Comparison of ENCODE assay signal across 22 cellular contexts in genomic region chr4:168220893-168221292, GRCh38.
DNase-seq lines count a peak whose midpoint lies in the region; ATAC-seq and TF ChIP-seq lines count a peak whose summit lies in the region.
"Had no signal": no experiment of that assay in that cellular context is flagged by ENCODE, and none has a peak within 500 bp of the region (broad histone marks: within the 10 kb centered on the region; RNA-seq: fewer than 3 reads in every experiment).

No MANE protein-coding gene starts in this region.

- DNase-seq in DMS53 (lab: John Stamatoyannopoulos, UW) (peak; percentile 67), DMS53 treated with DMSO at 0.1 percent for 48 hours (lab: John Stamatoyannopoulos, UW; ENCODE audit: unreplicated experiment) (no peak), HT1080 (ENCODE audit: low read depth) (peak; percentile 4), cardiac fibroblast (ENCODE audit: low read depth in 2 of 2) (peak; percentile 5 to 46), osteoblast (ENCODE audit: insufficient read length, low spot score, missing footprints) (no peak), NOMO-1 treated with dmso at 0.1 percent for 144 hours (lab: John Stamatoyannopoulos, UW; ENCODE audit: unreplicated experiment) (no peak), T-helper 17 cell (no peak), activated gamma-delta T cell (lab: John Stamatoyannopoulos, UW) (no peak)
- DNase-seq: activated CD4-positive, CD25-positive, alpha-beta regulatory T cell treated with anti-CD3 and anti-CD28 coated beads, Interleukin-2, amount 50 U/mL, for 72 hours; activated CD8-positive, alpha-beta T cell treated with anti-CD3 and anti-CD28 coated beads, Interleukin-2, amount 10 ng/mL, durations not matched to agents 7 days and 5 days; activated T-cell treated with anti-CD3 and anti-CD28 coated beads, Interleukin-2, amount 50 U/mL, for 24 hours; effector memory CD8-positive, alpha-beta T cell; head of caudate nucleus; left ventricle myocardium inferior; mucosa of descending colon; NCI-H1417 treated with DMSO at 0.1 percent for 48 hours; NK-92 treated with Interleukin-12 subunit alpha and Interleukin-12 subunit beta, amount 100 ng/mL, for 24 hours; upper lobe of right lung had no signal

- no peaks in the 10 kb centered on the region for H3K36me3 ChIP-seq in osteoblast (ENCODE audit: insufficient read depth, low read length)

- H3K79me2 ChIP-seq in osteoblast (ENCODE audit: insufficient read depth, low read length), result no peaks in the 10 kb centered on the region

- no peaks in the 10 kb centered on the region for H3K27me3 ChIP-seq in osteoblast (ENCODE audit: insufficient read depth, low read length)
- H3K27me3 ChIP-seq: MG63, upper lobe of right lung had no signal

- no peak overlapping the region for H3K27ac Mint-ChIP-seq in T-helper 17 cell
- H3K27ac Mint-ChIP-seq: activated CD8-positive, alpha-beta T cell treated with anti-CD3 and anti-CD28 coated beads, Interleukin-2, amount 10 ng/mL, durations not matched to agents 7 days and 5 days; activated naive CD4-positive, alpha-beta T cell treated with anti-CD3 and anti-CD28 coated beads, Interleukin-2, amount 50 U/mL, for 24 hours; activated T-cell treated with anti-CD3 and anti-CD28 coated beads, Interleukin-2, amount 50 U/mL, for 24 hours; effector memory CD8-positive, alpha-beta T cell had no signal

- H3K36me3 Mint-ChIP-seq in T-helper 17 cell (ENCODE audit: low read depth), result peaks cover 20% of the 10 kb centered on the region

- H3K4me2 ChIP-seq in osteoblast (ENCODE audit: insufficient read depth, low read length), result peak overlapping the region; percentile 7

- no peak overlapping the region for H3K4me3 Mint-ChIP-seq in T-helper 17 cell
- H3K4me3 Mint-ChIP-seq: activated CD8-positive, alpha-beta T cell treated with anti-CD3 and anti-CD28 coated beads, Interleukin-2, amount 10 ng/mL, durations not matched to agents 7 days and 5 days; activated naive CD4-positive, alpha-beta T cell treated with anti-CD3 and anti-CD28 coated beads, Interleukin-2, amount 50 U/mL, for 24 hours; activated T-cell treated with anti-CD3 and anti-CD28 coated beads, Interleukin-2, amount 50 U/mL, for 24 hours; effector memory CD8-positive, alpha-beta T cell had no signal

- no peak overlapping the region for H2AFZ ChIP-seq in osteoblast (ENCODE audit: low read length)

- no peak for ATAC-seq in T-helper 17 cell
- ATAC-seq: activated CD8-positive, alpha-beta T cell treated with anti-CD3 and anti-CD28 coated beads, Interleukin-2, amount 10 ng/mL, durations not matched to agents 7 days and 5 days; effector memory CD8-positive, alpha-beta T cell; mucosa of descending colon; upper lobe of right lung had no signal

- no peaks in the 10 kb centered on the region for H3K4me1 Mint-ChIP-seq in T-helper 17 cell

- H3K4me3 ChIP-seq in cardiac fibroblast (replicated peaks in 1 of 2; ENCODE audit: low read depth in 2 of 2, low read length in 2 of 2) (no peak overlapping the region), osteoblast (ENCODE audit: insufficient read depth, low read length) (no peak overlapping the region)
- H3K4me3 ChIP-seq: left ventricle myocardium inferior, MG63, mucosa of descending colon, upper lobe of right lung had no signal

- H3K27me3 Mint-ChIP-seq in T-helper 17 cell, result no peaks in the 10 kb centered on the region
- H3K27me3 Mint-ChIP-seq: activated naive CD4-positive, alpha-beta T cell treated with anti-CD3 and anti-CD28 coated beads, Interleukin-2, amount 50 U/mL, for 24 hours; activated T-cell treated with anti-CD3 and anti-CD28 coated beads, Interleukin-2, amount 50 U/mL, for 24 hours; effector memory CD8-positive, alpha-beta T cell had no signal

- H3K9me3 ChIP-seq in osteoblast (ENCODE audit: low read depth, low read length) (no peaks in the 10 kb centered on the region), T-helper 17 cell (ENCODE audit: control insufficient read depth, low read length, poor library complexity, severe bottlenecking) (peaks cover 3% of the 10 kb centered on the region)
- H3K9me3 ChIP-seq: left ventricle myocardium inferior, MG63, mucosa of descending colon, upper lobe of right lung had no signal

- H4K20me1 ChIP-seq in osteoblast (ENCODE audit: insufficient read depth, low read length), result no peaks in the 10 kb centered on the region

- TF ChIP-seq CTCF in cardiac fibroblast (IDR thresholded peaks at IDR 0.05; ENCODE audit: low read depth, low read length), result no peak
- TF ChIP-seq CTCF in osteoblast (IDR thresholded peaks at IDR 0.05; ENCODE audit: extremely low read depth, low read depth, low read length), result no peak

- H3K4me1 ChIP-seq in osteoblast (ENCODE audit: insufficient read depth, low read length), result peaks cover 21% of the 10 kb centered on the region
- H3K4me1 ChIP-seq: upper lobe of right lung had no signal

- H3K27ac ChIP-seq in osteoblast (ENCODE audit: low read depth, low read length), result peak overlapping the region; percentile 58
- H3K27ac ChIP-seq: 22Rv1, left ventricle myocardium inferior, RWPE1, upper lobe of right lung had no signal

Comparison
In these comparisons a context has a peak if more than half of its experiments do, and no peak if none do; other contexts are left out.
1. DNase-seq: peak in DMS53 (single experiment), HT1080 (single experiment) and cardiac fibroblast (2 of 2); none in DMS53 treated with DMSO at 0.1 percent for 48 hours (single experiment), osteoblast (single experiment), NOMO-1 treated with dmso at 0.1 percent for 144 hours (single experiment), T-helper 17 cell (0 of 3) and activated gamma-delta T cell (single experiment).